Comparison of ENCODE assay signal across 8 cellular contexts in genomic region chrX:154097003-154097596, GRCh38. TPM values are rescaled to one million over a fixed set of nuclear protein-coding genes. Genes with fewer than 3 reads are reported as not detected.
DNase-seq lines count a peak whose midpoint lies in the region; ATAC-seq lines count a peak whose summit lies in the region.

No MANE protein-coding gene starts in this region.

- peaks cover 2% of the 10 kb centered on the region for H3K27me3 Mint-ChIP-seq in activated CD8-positive, alpha-beta memory T cell treated with anti-CD3 and anti-CD28 coated beads, Interleukin-2, amount 10 ng/mL, durations not matched to agents 7 days and 5 days

- ATAC-seq in GM18868 (IDR thresholded peaks at IDR 0.05; ENCODE audit: unreplicated experiment) (peak; percentile 39), HG03139 (IDR thresholded peaks at IDR 0.05; ENCODE audit: unreplicated experiment) (peak; percentile 35)
- peak; percentile 40 for ATAC-seq in activated CD8-positive, alpha-beta memory T cell treated with anti-CD3 and anti-CD28 coated beads, Interleukin-2, amount 10 ng/mL, durations not matched to agents 7 days and 5 days

- H3K4me3 ChIP-seq in endocrine pancreas (ENCODE audit: control insufficient read depth, insufficient read depth, low read length) (peak overlapping the region; percentile 65), mesodermal cell (ENCODE audit: extremely low read depth, insufficient read depth, low read length, poor library complexity, severe bottlenecking) (peak overlapping the region; percentile 53)

- no peaks in the 10 kb centered on the region for H3K36me3 ChIP-seq in endocrine pancreas (ENCODE audit: control insufficient read depth, insufficient read depth, low read length)
- peaks cover 2% of the 10 kb centered on the region for H3K36me3 ChIP-seq in mesodermal cell (ENCODE audit: control insufficient read depth, insufficient read depth, low read length)

- peak overlapping the region; percentile 96 for H3K4me3 Mint-ChIP-seq in activated CD8-positive, alpha-beta memory T cell treated with anti-CD3 and anti-CD28 coated beads, Interleukin-2, amount 10 ng/mL, durations not matched to agents 7 days and 5 days

- DNase-seq in AG08395 (ENCODE audit: low spot score) (peak; percentile 87), NCI-H510A treated with DMSO at 0.1 percent for 48 hours (lab: John Stamatoyannopoulos, UW) (peak; percentile 38)
- peak; percentile 73 for DNase-seq in activated CD8-positive, alpha-beta memory T cell treated with anti-CD3 and anti-CD28 coated beads, Interleukin-2, amount 10 ng/mL, durations not matched to agents 7 days and 5 days
- peak; percentile 27 to 48 for DNase-seq in stimulated activated CD8-positive, alpha-beta memory T cell treated with anti-CD3 and anti-CD28 coated beads, Interleukin-15, amount 100 ng/mL, for 4 hours (ENCODE audit: low read depth in 2 of 2)

- H3K9me3 ChIP-seq in endocrine pancreas (ENCODE audit: control insufficient read depth, low read length) = no peaks in the 10 kb centered on the region
- no peaks in the 10 kb centered on the region for H3K9me3 ChIP-seq in mesodermal cell (ENCODE audit: control insufficient read depth, low read length)

- 1 to 3% methylated on average over 8 to 29 of the region's 82 CpGs for WGBS in mesodermal cell (ENCODE audit: insufficient coverage in 2 of 2), 2 experiments

- H3K4me1 Mint-ChIP-seq in activated CD8-positive, alpha-beta memory T cell treated with anti-CD3 and anti-CD28 coated beads, Interleukin-2, amount 10 ng/mL, durations not matched to agents 7 days and 5 days = peaks cover 52% of the 10 kb centered on the region

- H3K4me1 ChIP-seq in endocrine pancreas (ENCODE audit: control insufficient read depth, insufficient read depth, low read length) (no peaks in the 10 kb centered on the region), mesodermal cell (ENCODE audit: control insufficient read depth, insufficient read depth, low read length, poor library complexity, severe bottlenecking) (peaks cover 17% of the 10 kb centered on the region)

- CTCF ChIA-PET in activated CD8-positive, alpha-beta memory T cell treated with anti-CD3 and anti-CD28 coated beads, Interleukin-2, amount 10 ng/mL, durations not matched to agents 7 days and 5 days (lab: Charles Lee) = interaction anchor here (1.0 kb wide), 1 partner anchor 18 kb away, joined by 3 read pairs; no protein-coding TSS in a partner anchor

- peaks cover 8% of the 10 kb centered on the region for H3K36me3 Mint-ChIP-seq in activated CD8-positive, alpha-beta memory T cell treated with anti-CD3 and anti-CD28 coated beads, Interleukin-2, amount 10 ng/mL, durations not matched to agents 7 days and 5 days

- H3K27ac Mint-ChIP-seq in activated CD8-positive, alpha-beta memory T cell treated with anti-CD3 and anti-CD28 coated beads, Interleukin-2, amount 10 ng/mL, durations not matched to agents 7 days and 5 days = peak overlapping the region; percentile 96

- H3K9ac ChIP-seq in endocrine pancreas (ENCODE audit: control insufficient read depth, insufficient read depth, low read length) = peak overlapping the region; percentile 36

- no peaks in the 10 kb centered on the region for H3K9me3 Mint-ChIP-seq in activated CD8-positive, alpha-beta memory T cell treated with anti-CD3 and anti-CD28 coated beads, Interleukin-2, amount 10 ng/mL, durations not matched to agents 7 days and 5 days (ENCODE audit: low read depth)

- peak overlapping the region; percentile 74 for H3K27ac ChIP-seq in mesodermal cell (ENCODE audit: low read depth, low read length, severe bottlenecking)

- H3K27me3 ChIP-seq in endocrine pancreas (ENCODE audit: control insufficient read depth, insufficient read depth, low read length) = no peaks in the 10 kb centered on the region

RNA-seq across cellular contexts. Expression of gene MECP2, which starts 0.4 kb away (rescaled TPM):
- total RNA-seq in activated CD8-positive, alpha-beta memory T cell treated with anti-CD3 and anti-CD28 coated beads, Interleukin-2, amount 10 ng/mL, durations not matched to agents 7 days and 5 days = 10 to 100 TPM; 81.1 to 84.5 TPM
- 25.3 TPM for polyA plus RNA-seq in mesodermal cell (2013, experiment 1 of 2)
- 22.6 TPM for polyA plus RNA-seq in mesodermal cell (2013, experiment 2 of 2)

RNA-seq across cellular contexts. Expression of gene OPN1LW, which starts 46.9 kb away (rescaled TPM):
- not detected for total RNA-seq in activated CD8-positive, alpha-beta memory T cell treated with anti-CD3 and anti-CD28 coated beads, Interleukin-2, amount 10 ng/mL, durations not matched to agents 7 days and 5 days
- not detected for polyA plus RNA-seq in mesodermal cell (2013, experiment 1 of 2)
- polyA plus RNA-seq in mesodermal cell (2013, experiment 2 of 2) = not detected

Comparison
In these comparisons a context has a peak if more than half of its experiments do, and no peak if none do; other contexts are left out.
1. Peak in every context shown above with its lines: DNase-seq, ATAC-seq, H3K4me3 ChIP-seq and H3K27ac ChIP-seq.